ENCODE assay signal across 27 cellular contexts in genomic region chrX:24079405-24079804, GRCh38. TPM values are rescaled to one million over a fixed set of nuclear protein-coding genes. Genes with fewer than 3 reads are reported as not detected.
A peak's percentile ranks its signal among the peaks of the same experiment; 100 is the strongest.
DNase-seq lines count a peak whose midpoint lies in the region; ATAC-seq, FAIRE-seq and TF ChIP-seq lines count a peak whose summit lies in the region.
"Had no signal": no experiment of that assay in that cellular context is flagged by ENCODE, and none has a peak within 500 bp of the region (broad histone marks: within the 10 kb centered on the region; RNA-seq: fewer than 3 reads in every experiment).

No MANE protein-coding gene starts in this region.

- H3K36me3 ChIP-seq in OCI-LY7 (ENCODE audit: insufficient read depth, low read length) (peaks cover 45% of the 10 kb centered on the region), GM12878 (ENCODE audit: control insufficient read depth in 2 of 2, insufficient read depth in 2 of 2, low read length in 1 of 2) (peaks cover 6 to 28% of the 10 kb centered on the region in 2 experiments), upper lobe of left lung (peaks cover 0 to 45% (median 18%) of the 10 kb centered on the region in 4 donors)

- no peak for DNase-seq in activated CD8-positive, alpha-beta T cell treated with anti-CD3 and anti-CD28 coated beads for 36 hours
- DNase-seq in activated CD8-positive, alpha-beta T cell treated with anti-CD3 and anti-CD28 coated beads, Interleukin-2, amount 10 ng/mL, durations not matched to agents 7 days and 5 days: no peak
- DNase-seq in OCI-LY7 (ENCODE audit: low spot score) (no peak), GM12878 (ENCODE audit: low read depth, low spot score) (no peak), upper lobe of left lung (no peak), cerebellar cortex (ENCODE audit: low spot score) (no peak)
- DNase-seq: ACHN; activated B cell treated with CpG ODN at 0.5 μM for 24 hours; activated gamma-delta T cell treated with Interleukin-2 at 50 U/mL for 16 hours; amygdala; CD4-positive, alpha-beta memory T cell; DMS 273 treated with DMSO at 0.1 percent for 48 hours; gastrocnemius medialis; IMR-90; kidney; NCI-H1048; NCI-H774; RPMI8226; SJCRH30; stimulated activated naive CD8-positive, alpha-beta T cell treated with anti-CD3 and anti-CD28 coated beads, Interleukin-15, Interleukin-2, amounts not matched to agents 100 U/mL and 50 U/mL, for 24 hours had no signal

- H4K20me1 ChIP-seq in OCI-LY7 (ENCODE audit: insufficient read depth, low read length) (0 out of 2 replicates have a peak, but pooled peaks cover 3% of the 10 kb centered on the region), GM12878 (ENCODE audit: control insufficient read depth, insufficient read depth) (no peaks in the 10 kb centered on the region)

- no peak for TF ChIP-seq RAD21 in GM12878 (IDR thresholded peaks at IDR 0.05; ENCODE audit: insufficient read depth, low read depth, low read length)

- TF ChIP-seq POLR2A in GM18951 (IDR thresholded peaks at IDR 0.05; ENCODE audit: extremely low read depth, insufficient read depth, insufficient read length): peak; percentile 16
- peak; percentile 48; the same call in 1 of the 2 replicates for TF ChIP-seq POLR2A in GM12878 (IDR thresholded peaks at IDR 0.05; ENCODE audit: low read depth, low read length)
- no peak for TF ChIP-seq POLR2A in upper lobe of left lung (IDR thresholded peaks at IDR 0.05)

- H3K27ac Mint-ChIP-seq in activated CD8-positive, alpha-beta T cell treated with anti-CD3 and anti-CD28 coated beads for 36 hours: peak overlapping the region; percentile 85
- H3K27ac Mint-ChIP-seq in activated CD8-positive, alpha-beta T cell treated with anti-CD3 and anti-CD28 coated beads, Interleukin-2, amount 10 ng/mL, durations not matched to agents 7 days and 5 days: no peak overlapping the region
- H3K27ac Mint-ChIP-seq: activated B cell treated with CpG ODN at 0.5 μM for 24 hours, B cell had no signal

- 83% methylated on average over 5 of the region's 5 CpGs for WGBS in GM12878 (ENCODE audit: insufficient coverage, insufficient replicate concordance, low lambda C conversion rate, missing lambda C conversion rate)
- 79 to 86% methylated on average over 4 to 5 of the region's 5 CpGs for WGBS in upper lobe of left lung, 2 donors

- peaks cover 20% of the 10 kb centered on the region for H3K4me1 Mint-ChIP-seq in activated CD8-positive, alpha-beta T cell treated with anti-CD3 and anti-CD28 coated beads for 36 hours (ENCODE audit: low read depth)
- peaks cover 10% of the 10 kb centered on the region for H3K4me1 Mint-ChIP-seq in activated CD8-positive, alpha-beta T cell treated with anti-CD3 and anti-CD28 coated beads, Interleukin-2, amount 10 ng/mL, durations not matched to agents 7 days and 5 days (ENCODE audit: low read depth)

- RAD21 ChIA-PET in GM12878 (lab: Charles Lee; ENCODE audit: unreplicated experiment): no interaction called here

- H3K9me3 Mint-ChIP-seq in activated CD8-positive, alpha-beta T cell treated with anti-CD3 and anti-CD28 coated beads for 36 hours: no peaks in the 10 kb centered on the region
- H3K9me3 Mint-ChIP-seq in activated CD8-positive, alpha-beta T cell treated with anti-CD3 and anti-CD28 coated beads, Interleukin-2, amount 10 ng/mL, durations not matched to agents 7 days and 5 days (ENCODE audit: insufficient read depth): no peaks in the 10 kb centered on the region
- H3K9me3 Mint-ChIP-seq: activated B cell treated with CpG ODN at 0.5 μM for 24 hours; CD4-positive, alpha-beta memory T cell had no signal

- H3K4me1 ChIP-seq in OCI-LY7 (ENCODE audit: insufficient read depth, low read length, poor library complexity, severe bottlenecking) (peaks cover 8% of the 10 kb centered on the region), GM12878 (ENCODE audit: control insufficient read depth, insufficient read depth, low read length) (peaks cover 9% of the 10 kb centered on the region), upper lobe of left lung (no peaks in the 10 kb centered on the region)
- H3K4me1 ChIP-seq: gastrocnemius medialis, right atrium auricular region, vagina had no signal

- TF ChIP-seq CTCF in activated CD8-positive, alpha-beta T cell treated with anti-CD3 and anti-CD28 coated beads for 36 hours (IDR thresholded peaks at IDR 0.05): no peak
- no peak for TF ChIP-seq CTCF in OCI-LY7 (conservative IDR thresholded peaks at IDR 0.05; ENCODE audit: low read length)
- no peak for TF ChIP-seq CTCF in GM12878 (IDR thresholded peaks at IDR 0.05 in 2 of 3, conservative IDR thresholded peaks at IDR 0.05 in 1 of 3; ENCODE audit: control insufficient read depth in 2 of 3, extremely low read depth in 1 of 3, insufficient read depth in 1 of 3, low read depth in 3 of 3, low read length in 3 of 3)
- no peak for TF ChIP-seq CTCF in upper lobe of left lung (IDR thresholded peaks at IDR 0.05)

- H3K27ac ChIP-seq in OCI-LY7 (ENCODE audit: low read depth, low read length, poor library complexity, severe bottlenecking): peak overlapping the region; percentile 28
- H3K27ac ChIP-seq in GM12878 (ENCODE audit: control insufficient read depth, insufficient read depth): no peak overlapping the region
- no peak overlapping the region for H3K27ac ChIP-seq in upper lobe of left lung
- H3K27ac ChIP-seq: gastrocnemius medialis, right atrium auricular region, SJCRH30, thoracic aorta, vagina had no signal

- H3K4me2 ChIP-seq in OCI-LY7 (ENCODE audit: low read length) (no peak overlapping the region), GM12878 (ENCODE audit: control insufficient read depth, insufficient read depth) (no peak overlapping the region)

- H3K4me3 ChIP-seq in OCI-LY7 (ENCODE audit: low read depth, low read length, poor library complexity, severe bottlenecking) (no peak overlapping the region), GM12878 (no peak overlapping the region), upper lobe of left lung (no peak overlapping the region)
- H3K4me3 ChIP-seq: gastrocnemius medialis, right atrium auricular region, SJCRH30, thoracic aorta, vagina had no signal

- SMC1A ChIA-PET in GM12878 (lab: Charles Lee; ENCODE audit: uncharacterized antibody, unreplicated experiment): interaction anchor here (1.0 kb wide), 1 partner anchor 403 kb away, joined by 3 read pairs; no protein-coding TSS in a partner anchor

- BruUV-seq in OCI-LY7 (replicated peaks; lab: Mats Ljungman, UMichigan) (no TSS peak), GM12878 (replicated peaks; lab: Mats Ljungman, UMichigan) (no TSS peak)

- H2AFZ ChIP-seq in OCI-LY7 (ENCODE audit: low read length) (no peak overlapping the region), GM12878 (ENCODE audit: control insufficient read depth, low read depth, low read length) (no peak overlapping the region)

- H3K4me3 Mint-ChIP-seq in activated CD8-positive, alpha-beta T cell treated with anti-CD3 and anti-CD28 coated beads for 36 hours: no peak overlapping the region
- H3K4me3 Mint-ChIP-seq in activated CD8-positive, alpha-beta T cell treated with anti-CD3 and anti-CD28 coated beads, Interleukin-2, amount 10 ng/mL, durations not matched to agents 7 days and 5 days: no peak overlapping the region
- H3K4me3 Mint-ChIP-seq: activated B cell treated with CpG ODN at 0.5 μM for 24 hours; B cell; CD4-positive, alpha-beta memory T cell had no signal

- no peaks in the 10 kb centered on the region for H3K9me2 ChIP-seq in OCI-LY7 (ENCODE audit: insufficient read depth, low read length)

- TF ChIP-seq EP300 in GM12878 (IDR thresholded peaks at IDR 0.05; ENCODE audit: borderline replicate concordance in 1 of 2, control insufficient read depth in 1 of 2, low read depth in 2 of 2, low read length in 2 of 2) (no peak), upper lobe of left lung (IDR thresholded peaks at IDR 0.05) (no peak)

- H3K79me2 ChIP-seq in OCI-LY7 (ENCODE audit: insufficient read depth, low read depth, low read length) (no peaks in the 10 kb centered on the region), GM12878 (ENCODE audit: control insufficient read depth, insufficient read depth, low read length) (no peaks in the 10 kb centered on the region)

- intact Hi-C loops in activated CD8-positive, alpha-beta T cell treated with anti-CD3 and anti-CD28 coated beads for 36 hours (cut with micrococcal nuclease): no loop called here
- intact Hi-C loops in OCI-LY7 (cut with micrococcal nuclease; ENCODE audit: unreplicated experiment): loop anchor here (2.0 kb wide), 1 partner anchor 15 kb away; no protein-coding TSS in a partner anchor
- intact Hi-C loops in GM12878 (cut with micrococcal nuclease; ENCODE audit: unreplicated experiment): no loop called here

- POLR2A ChIA-PET in activated CD8-positive, alpha-beta T cell treated with anti-CD3 and anti-CD28 coated beads for 36 hours (lab: Charles Lee): interaction anchor here (0.7 to 1.3 kb wide), 2 partner anchors 14 to 25 kb away, joined by 3 to 7 read pairs; partner anchors contain the start of gene EIF2S3
- POLR2A ChIA-PET in activated CD8-positive, alpha-beta T cell treated with anti-CD3 and anti-CD28 coated beads, Interleukin-2, amount 10 ng/mL, durations not matched to agents 7 days and 5 days (lab: Charles Lee): no interaction called here
- POLR2A ChIA-PET in OCI-LY7 (lab: Charles Lee) (interaction anchor here (0.6 kb wide), 1 partner anchor 66 kb away, joined by 3 read pairs; no protein-coding TSS in a partner anchor), GM12878 (lab: Charles Lee) (no interaction called here)

- FAIRE-seq in GM12878 (lab: Jason Lieb, UNC): no peak
- FAIRE-seq: endothelial cell of umbilical vein, kidney had no signal

- no peak for ATAC-seq in activated CD8-positive, alpha-beta T cell treated with anti-CD3 and anti-CD28 coated beads for 36 hours
- ATAC-seq in activated CD8-positive, alpha-beta T cell treated with anti-CD3 and anti-CD28 coated beads, Interleukin-2, amount 10 ng/mL, durations not matched to agents 7 days and 5 days: no peak
- no peak for ATAC-seq in GM12878
- ATAC-seq in HG02840 (IDR thresholded peaks at IDR 0.05; ENCODE audit: low FRiP score, unreplicated experiment): no peak
- no peak for ATAC-seq in upper lobe of left lung (ENCODE audit: low FRiP score in 2 of 2)
- ATAC-seq: gastrocnemius medialis had no signal

- CTCF ChIA-PET in activated CD8-positive, alpha-beta T cell treated with anti-CD3 and anti-CD28 coated beads for 36 hours (lab: Charles Lee): no interaction called here
- CTCF ChIA-PET in activated CD8-positive, alpha-beta T cell treated with anti-CD3 and anti-CD28 coated beads, Interleukin-2, amount 10 ng/mL, durations not matched to agents 7 days and 5 days (lab: Charles Lee): interaction anchor here (3.6 kb wide), 1 partner anchor 163 kb away, joined by 12 read pairs; no protein-coding TSS in a partner anchor
- CTCF ChIA-PET in OCI-LY7 (lab: Charles Lee; ENCODE audit: unreplicated experiment): no interaction called here
- CTCF ChIA-PET in GM12878 (lab: Yijun Ruan, JAX): interaction anchor here (1.0 to 1.5 kb wide), 3 partner anchors 25 to 163 kb away, joined by 3 to 4 read pairs (median 4); partner anchors contain the start of gene EIF2S3

- no peaks in the 10 kb centered on the region for H3K27me3 Mint-ChIP-seq in activated CD8-positive, alpha-beta T cell treated with anti-CD3 and anti-CD28 coated beads for 36 hours
- no peaks in the 10 kb centered on the region for H3K27me3 Mint-ChIP-seq in activated CD8-positive, alpha-beta T cell treated with anti-CD3 and anti-CD28 coated beads, Interleukin-2, amount 10 ng/mL, durations not matched to agents 7 days and 5 days (ENCODE audit: low read depth)
- H3K27me3 Mint-ChIP-seq: activated B cell treated with CpG ODN at 0.5 μM for 24 hours; B cell; CD4-positive, alpha-beta memory T cell had no signal

- H3K9ac ChIP-seq in GM12878 (ENCODE audit: control insufficient read depth, insufficient read depth, low read length): no peak overlapping the region

- in situ Hi-C loops in GM18951 (cut with MboI; ENCODE audit: low sequenced_read_pairs, unreplicated experiment) (no loop called here), GM12878 (cut with MboI) (loop anchor here (5.0 kb wide), 1 partner anchor 68 kb away; the partner anchor contains the start of gene ZFX)

- no peaks in the 10 kb centered on the region for H3K9me3 ChIP-seq in OCI-LY7 (ENCODE audit: low read length)
- H3K9me3 ChIP-seq in GM12878 (replicated peaks; ENCODE audit: control insufficient read depth, insufficient read depth, low read length): no peaks in the 10 kb centered on the region
- no peaks in the 10 kb centered on the region for H3K9me3 ChIP-seq in upper lobe of left lung
- H3K9me3 ChIP-seq: gastrocnemius medialis, right atrium auricular region, SJCRH30, thoracic aorta, vagina had no signal

- H3K27me3 ChIP-seq in GM12878 (replicated peaks in 1 of 2; ENCODE audit: control insufficient read depth in 2 of 2, insufficient read depth in 2 of 2, low read length in 1 of 2) (no peaks in the 10 kb centered on the region), upper lobe of left lung (no peaks in the 10 kb centered on the region)
- H3K27me3 ChIP-seq: gastrocnemius medialis, right atrium auricular region, SJCRH30, vagina had no signal

- H3K36me3 Mint-ChIP-seq in activated CD8-positive, alpha-beta T cell treated with anti-CD3 and anti-CD28 coated beads for 36 hours (ENCODE audit: low read depth): peaks cover 31% of the 10 kb centered on the region
- peaks cover 33% of the 10 kb centered on the region for H3K36me3 Mint-ChIP-seq in activated CD8-positive, alpha-beta T cell treated with anti-CD3 and anti-CD28 coated beads, Interleukin-2, amount 10 ng/mL, durations not matched to agents 7 days and 5 days (ENCODE audit: low read depth)

RNA-seq across cellular contexts. Expression of gene EIF2S3, which starts 24.6 kb away (rescaled TPM):
- 100 to 1,000 TPM; 350 to 366 TPM for total RNA-seq in activated CD8-positive, alpha-beta T cell treated with anti-CD3 and anti-CD28 coated beads for 36 hours
- 100 to 1,000 TPM; 187 to 197 TPM for total RNA-seq in activated CD8-positive, alpha-beta T cell treated with anti-CD3 and anti-CD28 coated beads, Interleukin-2, amount 10 ng/mL, durations not matched to agents 7 days and 5 days
- total RNA-seq in OCI-LY7 (2014; rRNA removed; shearing (Covaris generic)): 231 and 243 TPM in 2 replicates
- 405 and 440 TPM in 2 replicates for total RNA-seq in OCI-LY7 (2022)
- 302 and 311 TPM in 2 replicates for total RNA-seq in GM12878 (2013; cell fraction: nucleolus; rRNA removed)
- 300 and 329 TPM in 2 replicates for total RNA-seq in GM12878 (2014; rRNA removed)
- total RNA-seq in GM12878 (2014; rRNA removed; fragmentation: Illumina TruSeq; extraction: Trizol): 371 and 385 TPM in 2 replicates
- total RNA-seq in GM12878 (2021): 278 and 291 TPM in 2 replicates
- 287 TPM for polyA plus RNA-seq in GM12878 (2011; ENCODE audit: low read depth)
- 185 and 210 TPM in 2 replicates for polyA plus RNA-seq in GM12878 (2011; rRNA removed)
- polyA plus RNA-seq in GM12878 (2011; cell fraction: cytosol; rRNA removed): 113 and 152 TPM in 2 replicates
- 107 and 122 TPM in 2 replicates for polyA plus RNA-seq in GM12878 (2011; cell fraction: nucleus; rRNA removed)
- 188 and 200 TPM in 2 replicates for polyA plus RNA-seq in GM12878 (2012)
- 274 and 333 TPM in 2 replicates for polyA plus RNA-seq in GM12878 (2014; fragmentation: Illumina TruSeq; extraction: Trizol)
- 100 to 1,000 TPM; 120 to 135 TPM for polyA plus RNA-seq in GM12878 (2014; fragmentation: Nextera tagmentation; extraction: Ambion mirVana)
- 195 and 216 TPM in 2 replicates for polyA plus RNA-seq in GM12878 (2014; rRNA removed)
- 100 to 1,000 TPM; 115 to 125 TPM for polyA plus RNA-seq in GM12878 (2016; fragmentation: Nextera tagmentation; extraction: Ambion mirVana)
- 196 and 252 TPM in 2 replicates for polyA minus RNA-seq in GM12878 (2011; rRNA and poly(A)+ RNA removed)
- polyA minus RNA-seq in GM12878 (2011; cell fraction: cytosol; rRNA and poly(A)+ RNA removed): 179 and 186 TPM in 2 replicates
- polyA minus RNA-seq in GM12878 (2011; cell fraction: nucleus; rRNA and poly(A)+ RNA removed): 51.3 and 63.3 TPM in 2 replicates
- total RNA-seq in upper lobe of left lung: 100 to 1,000 TPM in 3 of 6 donors, 10 to 100 TPM in 3; 65.0 to 161 (median 104) TPM

RNA-seq across cellular contexts. Expression of gene KLHL15, which starts 52.4 kb away (rescaled TPM):
- 10 to 100 TPM; 13.1 to 14.0 TPM for total RNA-seq in activated CD8-positive, alpha-beta T cell treated with anti-CD3 and anti-CD28 coated beads for 36 hours
- total RNA-seq in activated CD8-positive, alpha-beta T cell treated with anti-CD3 and anti-CD28 coated beads, Interleukin-2, amount 10 ng/mL, durations not matched to agents 7 days and 5 days: 10 to 100 TPM; 10.1 to 11.1 TPM
- 10.8 and 13.4 TPM in 2 replicates for total RNA-seq in OCI-LY7 (2014; rRNA removed; shearing (Covaris generic))
- total RNA-seq in OCI-LY7 (2022): 13.8 and 16.6 TPM in 2 replicates
- 11.1 and 12.2 TPM in 2 replicates for total RNA-seq in GM12878 (2013; cell fraction: nucleolus; rRNA removed)
- total RNA-seq in GM12878 (2014; rRNA removed): 4.8 and 5.3 TPM in 2 replicates
- total RNA-seq in GM12878 (2014; rRNA removed; fragmentation: Illumina TruSeq; extraction: Trizol): 5.2 and 5.5 TPM in 2 replicates
- 4.5 and 4.8 TPM in 2 replicates for total RNA-seq in GM12878 (2021)
- polyA plus RNA-seq in GM12878 (2011; ENCODE audit: low read depth): 3.3 TPM
- polyA plus RNA-seq in GM12878 (2011; rRNA removed): 7.0 and 10.4 TPM in 2 replicates
- 2.2 and 3.5 TPM in 2 replicates for polyA plus RNA-seq in GM12878 (2011; cell fraction: cytosol; rRNA removed)
- polyA plus RNA-seq in GM12878 (2011; cell fraction: nucleus; rRNA removed): 3.5 and 3.8 TPM in 2 replicates
- polyA plus RNA-seq in GM12878 (2012): 4.4 and 4.9 TPM in 2 replicates
- polyA plus RNA-seq in GM12878 (2014; fragmentation: Illumina TruSeq; extraction: Trizol): 3.4 and 4.5 TPM in 2 replicates
- polyA plus RNA-seq in GM12878 (2014; fragmentation: Nextera tagmentation; extraction: Ambion mirVana): 1 to 10 TPM; 1.4 to 1.6 TPM
- 2.3 and 3.0 TPM in 2 replicates for polyA plus RNA-seq in GM12878 (2014; rRNA removed)
- 1 to 10 TPM; 3.4 to 4.0 TPM for polyA plus RNA-seq in GM12878 (2016; fragmentation: Nextera tagmentation; extraction: Ambion mirVana)
- polyA minus RNA-seq in GM12878 (2011; rRNA and poly(A)+ RNA removed): 8.4 and 11.1 TPM in 2 replicates
- polyA minus RNA-seq in GM12878 (2011; cell fraction: cytosol; rRNA and poly(A)+ RNA removed): 3.1 and 3.8 TPM in 2 replicates
- polyA minus RNA-seq in GM12878 (2011; cell fraction: nucleus; rRNA and poly(A)+ RNA removed): 3.3 and 4.5 TPM in 2 replicates
- 10 to 100 TPM in 1 of 6 donors, 1 to 10 TPM in 5; 3.4 to 13.5 (median 5.7) TPM for total RNA-seq in upper lobe of left lung

Comparison
In these comparisons a context has a peak if more than half of its experiments do, and no peak if none do; other contexts are left out.
1. CTCF ChIA-PET loops: an anchor here in activated CD8-positive, alpha-beta T cell treated with anti-CD3 and anti-CD28 coated beads, Interleukin-2, amount 10 ng/mL, durations not matched to agents 7 days and 5 days (3.6 kb wide) and GM12878 (1.0 to 1.5 kb wide); none called in activated CD8-positive, alpha-beta T cell treated with anti-CD3 and anti-CD28 coated beads for 36 hours and OCI-LY7.
2. POLR2A ChIA-PET loops: an anchor here in activated CD8-positive, alpha-beta T cell treated with anti-CD3 and anti-CD28 coated beads for 36 hours (0.7 to 1.3 kb wide) and OCI-LY7 (0.6 kb wide); none called in activated CD8-positive, alpha-beta T cell treated with anti-CD3 and anti-CD28 coated beads, Interleukin-2, amount 10 ng/mL, durations not matched to agents 7 days and 5 days and GM12878.
3. POLR2A ChIP-seq: peak in GM18951 (single experiment) and GM12878 (single experiment); none in upper lobe of left lung (0 of 4).